In genomic region chr1:12424150-12424549, GRCh38 we compare ENCODE assay signal across 13 cellular contexts.
A peak's percentile ranks its signal among the peaks of the same experiment; 100 is the strongest.
DNase-seq lines count a peak whose midpoint lies in the region; ATAC-seq and TF ChIP-seq lines count a peak whose summit lies in the region.
"Had no signal": no experiment of that assay in that cellular context is flagged by ENCODE, and none has a peak within 500 bp of the region (broad histone marks: within the 10 kb centered on the region; RNA-seq: fewer than 3 reads in every experiment).

No MANE protein-coding gene starts in this region.

- peaks cover 33% of the 10 kb centered on the region for H3K4me1 ChIP-seq in osteoblast (ENCODE audit: insufficient read depth, low read length)

- H3K4me3 ChIP-seq in AG09309 (ENCODE audit: control insufficient read depth, low read depth, low read length): no peak overlapping the region
- H3K4me3 ChIP-seq in osteoblast (ENCODE audit: insufficient read depth, low read length): no peak overlapping the region
- H3K4me3 ChIP-seq: tibial nerve had no signal

- CTCF ChIA-PET in HEK293T (lab: Yijun Ruan, JAX): interaction anchor here (1.0 kb wide), 1 partner anchor 8 kb away, joined by 3 read pairs; no protein-coding TSS in a partner anchor

- no peaks in the 10 kb centered on the region for H3K27me3 ChIP-seq in osteoblast (ENCODE audit: insufficient read depth, low read length)
- H3K27me3 ChIP-seq: tibial nerve had no signal

- no peak overlapping the region for H2AFZ ChIP-seq in osteoblast (ENCODE audit: low read length)

- no peaks in the 10 kb centered on the region for H3K36me3 ChIP-seq in osteoblast (ENCODE audit: insufficient read depth, low read length)

- H4K20me1 ChIP-seq in osteoblast (ENCODE audit: insufficient read depth, low read length): no peaks in the 10 kb centered on the region

- no peaks in the 10 kb centered on the region for H3K79me2 ChIP-seq in osteoblast (ENCODE audit: insufficient read depth, low read length)

- TF ChIP-seq CTCF in AG09309 (IDR thresholded peaks at IDR 0.05; ENCODE audit: control insufficient read depth, insufficient read depth, low read depth, low read length, missing control alignments) (no peak), osteoblast (IDR thresholded peaks at IDR 0.05; ENCODE audit: extremely low read depth, low read depth, low read length) (no peak)

- peak; percentile 61 for DNase-seq in AG09309 (ENCODE audit: low read depth)
- peak; percentile 46 for DNase-seq in NCI-H226
- peak; percentile 83 for DNase-seq in osteoblast (ENCODE audit: insufficient read length, low spot score, missing footprints)
- no peak for DNase-seq in HEK293T (ENCODE audit: extremely low spot score)
- no peak for DNase-seq in mucosa of gallbladder (ENCODE audit: low spot score)
- DNase-seq: activated CD4-positive, alpha-beta memory T cell treated with anti-CD3 and anti-CD28 coated beads, Interleukin-2, amount 10 ng/mL, durations not matched to agents 7 days and 5 days; amniotic stem cell; C1 segment of cervical spinal cord; NCI-H2081 treated with DMSO at 0.1 percent for 48 hours had no signal

- POLR2A ChIA-PET in HEK293T (lab: Yijun Ruan, JAX): no interaction called here

- H3K4me2 ChIP-seq in osteoblast (ENCODE audit: insufficient read depth, low read length): peak overlapping the region; percentile 54

- peak; percentile 28 for ATAC-seq in esophagus mucosa
- ATAC-seq in GM21737 (IDR thresholded peaks at IDR 0.05; ENCODE audit: unreplicated experiment): no peak
- no peak for ATAC-seq in HG03025 (IDR thresholded peaks at IDR 0.05; ENCODE audit: low FRiP score, unreplicated experiment)

- no peaks in the 10 kb centered on the region for H3K9me3 ChIP-seq in osteoblast (ENCODE audit: low read depth, low read length)
- H3K9me3 ChIP-seq: tibial nerve had no signal

- peak overlapping the region; percentile 96 for H3K27ac ChIP-seq in osteoblast (ENCODE audit: low read depth, low read length)

TF ChIP-seq in HEK293T, 16 proteins besides CTCF, POLR2A, EP300 and RAD21:
- no peak for TF ChIP-seq SP1 (IDR thresholded peaks at IDR 0.05)
- TF ChIP-seq NFRKB (IDR thresholded peaks at IDR 0.05): no peak
- TF ChIP-seq SUZ12 (IDR thresholded peaks at IDR 0.05): no peak
- TF ChIP-seq ZNF384 (IDR thresholded peaks at IDR 0.05): no peak
- no peak for TF ChIP-seq CTBP1 (IDR thresholded peaks at IDR 0.05; ENCODE audit: borderline replicate concordance)

Comparison
In these comparisons a context has a peak if more than half of its experiments do, and no peak if none do; other contexts are left out.
1. DNase-seq: peak in AG09309 (single experiment), NCI-H226 (single experiment) and osteoblast (single experiment); none in HEK293T (single experiment) and mucosa of gallbladder (single experiment).